In genomic region chr12:71315328-71315960, GRCh38 we compare ENCODE assay signal across 15 cellular contexts.
"Had no signal": no experiment of that assay in that cellular context is flagged by ENCODE, and none has a peak within 500 bp of the region (broad histone marks: within the 10 kb centered on the region; RNA-seq: fewer than 3 reads in every experiment).

No MANE protein-coding gene starts in this region.

- H3K9ac ChIP-seq: neural progenitor cell had no signal

- H3K4me1 ChIP-seq: heart left ventricle, lower lobe of right lung, neural progenitor cell had no signal

- H3K36me3 ChIP-seq: heart left ventricle, lower lobe of right lung, neural progenitor cell, ovary had no signal

- H3K4me3 ChIP-seq: heart left ventricle, lower lobe of right lung, neural progenitor cell, ovary had no signal

- H3K27ac ChIP-seq: heart left ventricle, lower lobe of right lung, neural progenitor cell, ovary had no signal

- ATAC-seq: activated T-helper 17 cell treated with anti-CD3 and anti-CD28 coated beads, Interleukin-2, amount 50 U/mL, for 72 hours; heart left ventricle; left cardiac atrium; stimulated activated effector memory CD8-positive, alpha-beta T cell treated with anti-CD3 and anti-CD28 coated beads, Interleukin-12 subunit alpha, Interleukin-12 subunit beta, amount 100 ng/mL, for 72 hours had no signal

- H3K27ac Mint-ChIP-seq: activated T-helper 17 cell treated with anti-CD3 and anti-CD28 coated beads, Interleukin-2, amount 50 U/mL, for 72 hours; mesothelial cell of epicardium; neural progenitor cell; stimulated activated effector memory CD8-positive, alpha-beta T cell treated with anti-CD3 and anti-CD28 coated beads, Interleukin-12 subunit alpha, Interleukin-12 subunit beta, amount 100 ng/mL, for 72 hours had no signal

- H3K27me3 Mint-ChIP-seq: activated T-helper 17 cell treated with anti-CD3 and anti-CD28 coated beads, Interleukin-2, amount 50 U/mL, for 72 hours had no signal

- H3K27me3 ChIP-seq: heart left ventricle, neural progenitor cell, ovary had no signal

- DNase-seq: activated CD4-positive, alpha-beta T cell treated with anti-CD3 and anti-CD28 coated beads for 1 hour; activated CD4-positive, alpha-beta T cell treated with anti-CD3 and anti-CD28 coated beads, Interleukin-2, amount 50 U/mL, for 4 hours; activated naive CD4-positive, alpha-beta T cell treated with Interleukin-2 at 50 U/mL for 16 hours; anterior cingulate cortex; foreskin melanocyte; heart left ventricle; left cardiac atrium; lower lobe of right lung; ovary; T-helper 1 cell; T1000 had no signal

- H3K4me2 ChIP-seq: neural progenitor cell had no signal

- H2AFZ ChIP-seq: neural progenitor cell had no signal

- H3K4me1 Mint-ChIP-seq: activated T-helper 17 cell treated with anti-CD3 and anti-CD28 coated beads, Interleukin-2, amount 50 U/mL, for 72 hours; mesothelial cell of epicardium; stimulated activated effector memory CD8-positive, alpha-beta T cell treated with anti-CD3 and anti-CD28 coated beads, Interleukin-12 subunit alpha, Interleukin-12 subunit beta, amount 100 ng/mL, for 72 hours had no signal

- H3K36me3 Mint-ChIP-seq: mesothelial cell of epicardium; neural progenitor cell; stimulated activated effector memory CD8-positive, alpha-beta T cell treated with anti-CD3 and anti-CD28 coated beads, Interleukin-12 subunit alpha, Interleukin-12 subunit beta, amount 100 ng/mL, for 72 hours had no signal

- H3K4me3 Mint-ChIP-seq: activated T-helper 17 cell treated with anti-CD3 and anti-CD28 coated beads, Interleukin-2, amount 50 U/mL, for 72 hours; mesothelial cell of epicardium; neural progenitor cell; stimulated activated effector memory CD8-positive, alpha-beta T cell treated with anti-CD3 and anti-CD28 coated beads, Interleukin-12 subunit alpha, Interleukin-12 subunit beta, amount 100 ng/mL, for 72 hours had no signal

- H3K9me3 ChIP-seq: ovary had no signal
